Comparison of ENCODE assay signal across 1 cellular context in genomic region chr12:28235017-28235416, GRCh38.
TF ChIP-seq lines count a peak whose summit lies in the region.

No MANE protein-coding gene starts in this region.

TF ChIP-seq in K562, 482 proteins besides CTCF, POLR2A, EP300 and RAD21 (continued from another document):
- peak; percentile 39 for TF ChIP-seq ZNF592 (IDR thresholded peaks at IDR 0.05)
TF ChIP-seq in K562: peak in this region for 2.
